1 cellular context compared by ENCODE assay signal in genomic region chr3:23915537-23916108, GRCh38.
TF ChIP-seq lines count a peak whose summit lies in the region.

No MANE protein-coding gene starts in this region.

TF ChIP-seq in K562, 482 proteins besides CTCF, POLR2A, EP300 and RAD21 (continued from another document):
- TF ChIP-seq MGA (IDR thresholded peaks at IDR 0.05), result no peak; the same call in 1 of the 2 replicates
- no peak for TF ChIP-seq STAG1 (CRISPR knock-in tag; IDR thresholded peaks at IDR 0.05; ENCODE audit: borderline replicate concordance)
- peak; percentile 60; the same call in 1 of the 2 replicates for TF ChIP-seq SPI1 (IDR thresholded peaks at IDR 0.05; ENCODE audit: borderline replicate concordance, low read depth, low read length)
- no peak for TF ChIP-seq ZNF146 (CRISPR knock-in tag; IDR thresholded peaks at IDR 0.05; ENCODE audit: unreplicated experiment)
- TF ChIP-seq ZBED1 (IDR thresholded peaks at IDR 0.05), result no peak
- TF ChIP-seq CBFB (CRISPR knock-in tag; IDR thresholded peaks at IDR 0.05), result no peak
- no peak for TF ChIP-seq SRSF1 (IDR thresholded peaks at IDR 0.05; ENCODE audit: low read depth, low read length)
- TF ChIP-seq MEF2A (IDR thresholded peaks at IDR 0.05; ENCODE audit: control insufficient read depth, low read depth, low read length), result no peak
- no peak for TF ChIP-seq ZNF778 (CRISPR knock-in tag; IDR thresholded peaks at IDR 0.05)
- TF ChIP-seq ZKSCAN1 (IDR thresholded peaks at IDR 0.05; ENCODE audit: low read depth, low read length), result no peak
- TF ChIP-seq MTA2 (IDR thresholded peaks at IDR 0.05; ENCODE audit: low read depth), result no peak
- no peak for TF ChIP-seq ETV1 (tag; conservative IDR thresholded peaks at IDR 0.05; ENCODE audit: low read depth)
- TF ChIP-seq FOSL1 (tag; conservative IDR thresholded peaks at IDR 0.05), result no peak
- no peak for TF ChIP-seq HDAC3 (IDR thresholded peaks at IDR 0.05; ENCODE audit: borderline replicate concordance, partially characterized antibody)
- TF ChIP-seq ZNF717 (CRISPR knock-in tag; IDR thresholded peaks at IDR 0.05), result no peak
- TF ChIP-seq ARID1B (IDR thresholded peaks at IDR 0.05), result peak; percentile 61
- TF ChIP-seq U2AF2 (optimal IDR thresholded peaks at IDR 0.05; ENCODE audit: low read depth, low read length), result no peak
- TF ChIP-seq ESRRB (CRISPR knock-in tag; IDR thresholded peaks at IDR 0.05; ENCODE audit: borderline replicate concordance), result no peak
- TF ChIP-seq SIX5 (IDR thresholded peaks at IDR 0.05; ENCODE audit: borderline replicate concordance in 1 of 2, insufficient read depth in 1 of 2, low read depth in 1 of 2, low read length in 2 of 2), result no peak
- TF ChIP-seq POLR2H (tag; IDR thresholded peaks at IDR 0.05; ENCODE audit: low read depth), result no peak; the same call in 1 of the 2 replicates
- TF ChIP-seq NFE2L1 (tag; IDR thresholded peaks at IDR 0.05; ENCODE audit: borderline replicate concordance, low read depth), result no peak
- TF ChIP-seq ZNF79 (CRISPR knock-in tag; IDR thresholded peaks at IDR 0.05; ENCODE audit: low read depth), result no peak
- no peak for TF ChIP-seq ZBTB12 (CRISPR knock-in tag; IDR thresholded peaks at IDR 0.05)
- TF ChIP-seq ZBTB43 (CRISPR knock-in tag; IDR thresholded peaks at IDR 0.05), result no peak
- TF ChIP-seq SMARCC2 (IDR thresholded peaks at IDR 0.05; ENCODE audit: low read depth), result no peak; the same call in 1 of the 2 replicates
- TF ChIP-seq HMG20B (CRISPR knock-in tag; IDR thresholded peaks at IDR 0.05), result no peak
- TF ChIP-seq SP2 (IDR thresholded peaks at IDR 0.05; ENCODE audit: extremely low read depth, low read depth, low read length, poor library complexity, severe bottlenecking), result no peak
- no peak for TF ChIP-seq HMG20A (CRISPR knock-in tag; conservative IDR thresholded peaks at IDR 0.05)
- TF ChIP-seq ZNF699 (CRISPR knock-in tag; IDR thresholded peaks at IDR 0.05; ENCODE audit: insufficient replicate concordance), result no peak
- no peak for TF ChIP-seq EZH2 (IDR thresholded peaks at IDR 0.05; ENCODE audit: borderline replicate concordance, low read depth, low read length)
- peak in 1 of 2 experiments; percentile 54; a peak in 1 of 4 replicates for TF ChIP-seq RCOR1 (IDR thresholded peaks at IDR 0.05; ENCODE audit: borderline replicate concordance in 1 of 2, low read depth in 2 of 2, low read length in 2 of 2)
- TF ChIP-seq TFAM (CRISPR knock-in tag; conservative IDR thresholded peaks at IDR 0.05), result no peak
- no peak for TF ChIP-seq CHCHD3 (CRISPR knock-in tag; IDR thresholded peaks at IDR 0.05)
- TF ChIP-seq HNRNPUL1 (IDR thresholded peaks at IDR 0.05; ENCODE audit: low read length), result no peak
- TF ChIP-seq BRD9 (IDR thresholded peaks at IDR 0.05; ENCODE audit: low read depth, partially characterized antibody), result peak; percentile 77
- TF ChIP-seq, protein P1, sequence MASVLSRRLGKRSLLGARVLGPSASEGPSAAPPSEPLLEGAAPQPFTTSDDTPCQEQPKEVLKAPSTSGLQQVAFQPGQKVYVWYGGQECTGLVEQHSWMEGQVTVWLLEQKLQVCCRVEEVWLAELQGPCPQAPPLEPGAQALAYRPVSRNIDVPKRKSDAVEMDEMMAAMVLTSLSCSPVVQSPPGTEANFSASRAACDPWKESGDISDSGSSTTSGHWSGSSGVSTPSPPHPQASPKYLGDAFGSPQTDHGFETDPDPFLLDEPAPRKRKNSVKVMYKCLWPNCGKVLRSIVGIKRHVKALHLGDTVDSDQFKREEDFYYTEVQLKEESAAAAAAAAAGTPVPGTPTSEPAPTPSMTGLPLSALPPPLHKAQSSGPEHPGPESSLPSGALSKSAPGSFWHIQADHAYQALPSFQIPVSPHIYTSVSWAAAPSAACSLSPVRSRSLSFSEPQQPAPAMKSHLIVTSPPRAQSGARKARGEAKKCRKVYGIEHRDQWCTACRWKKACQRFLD (CRISPR knock-in tag; IDR thresholded peaks at IDR 0.05), result no peak
